Comparison of ENCODE assay signal across 11 cellular contexts in the genomic region with DNA sequence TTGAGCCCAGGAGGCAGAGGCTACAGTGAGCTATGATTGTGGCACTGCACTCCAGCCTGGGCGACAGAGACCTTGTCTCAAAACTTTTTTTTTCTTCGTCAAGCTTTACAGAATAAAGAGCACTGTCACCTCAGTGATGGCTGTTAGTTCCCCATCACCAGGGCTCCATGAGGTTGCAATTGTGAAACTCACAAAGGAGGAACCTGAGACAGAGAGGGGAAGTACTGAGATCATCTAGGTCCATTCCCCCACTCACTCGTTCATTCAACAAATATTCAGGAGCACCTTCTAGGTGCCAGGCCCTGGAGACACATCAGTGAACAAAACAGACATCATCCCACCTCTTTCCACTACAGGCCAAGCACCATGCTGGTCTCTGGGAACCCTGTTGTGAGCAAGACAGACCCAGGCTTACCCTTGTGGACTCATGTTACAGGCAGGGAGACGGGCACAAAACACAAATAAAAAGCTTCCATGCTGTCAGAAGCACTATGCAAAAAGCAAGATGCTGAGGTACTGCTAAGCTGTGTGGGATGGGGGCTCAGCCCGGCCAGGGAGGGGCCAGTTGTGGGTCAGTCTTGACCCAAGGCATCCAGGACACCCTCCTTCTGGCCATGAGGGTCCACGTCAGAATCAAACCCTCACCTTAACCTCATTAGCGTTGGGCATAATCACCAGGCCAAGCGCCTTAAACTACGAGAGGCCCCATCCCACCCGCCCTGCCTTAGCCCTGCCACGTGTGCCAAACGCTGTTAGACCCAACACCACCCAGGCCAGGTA. TPM values are rescaled to one million over a fixed set of nuclear protein-coding genes. Genes with fewer than 3 reads are reported as not detected.
A peak's percentile ranks its signal among the peaks of the same experiment; 100 is the strongest.
DNase-seq lines count a peak whose midpoint lies in the region; ATAC-seq, FAIRE-seq and TF ChIP-seq lines count a peak whose summit lies in the region.
"Had no signal": no experiment of that assay in that cellular context is flagged by ENCODE, and none has a peak within 500 bp of the region (broad histone marks: within the 10 kb centered on the region; RNA-seq: fewer than 3 reads in every experiment).

No MANE protein-coding gene starts in this region.

- intact Hi-C loops in CD14-positive monocyte (cut with micrococcal nuclease): loop anchor here (5.0 kb wide), 4 partner anchors 34 to 91 kb away; a partner anchor contains a TSS
- intact Hi-C loops in kidney (cut with DNase I): no loop called here

- no peak for FAIRE-seq in kidney (lab: Jason Lieb, UNC)

- H3K9me3 Mint-ChIP-seq in CD14-positive monocyte: no peaks in the 10 kb centered on the region

- H3K27me3 Mint-ChIP-seq in CD14-positive monocyte (ENCODE audit: low read depth in 3 of 3) (peaks cover 0 to 6% (median 3%) of the 10 kb centered on the region in 3 donors), T-helper 17 cell (peaks cover under 1% of the 10 kb centered on the region)

- DNase-seq in CD14-positive monocyte (ENCODE audit: low spot score): peak; percentile 88
- no peak for DNase-seq in T-helper 17 cell
- no peak for DNase-seq in amniotic stem cell (lab: John Stamatoyannopoulos, UW)
- DNase-seq in NCI-H748 treated with DMSO at 0.1 percent for 48 hours (lab: John Stamatoyannopoulos, UW): no peak
- no peak for DNase-seq in NCI-H82 treated with DMSO at 0.1 percent for 48 hours (lab: John Stamatoyannopoulos, UW; ENCODE audit: unreplicated experiment)
- DNase-seq in kidney: no peak
- DNase-seq: activated T-cell treated with anti-CD3 and anti-CD28 coated beads, Interleukin-2, amount 50 U/mL, for 1 hour had no signal

- no peaks in the 10 kb centered on the region for H3K36me3 ChIP-seq in kidney (ENCODE audit: control insufficient read depth in 1 of 2, insufficient read depth in 2 of 2, low read length in 2 of 2)

- no peak overlapping the region for H3K4me3 ChIP-seq in kidney (ENCODE audit: low read length in 2 of 2)

- no peak overlapping the region for H3K9ac ChIP-seq in kidney (ENCODE audit: low read length in 2 of 2)

- H3K4me1 Mint-ChIP-seq in CD14-positive monocyte (peaks cover 48% of the 10 kb centered on the region), T-helper 17 cell (peaks cover 10% of the 10 kb centered on the region)

- H3K27ac Mint-ChIP-seq in CD14-positive monocyte (peak overlapping the region; percentile 96 to 99 (median 99)), T-helper 17 cell (peak overlapping the region; percentile 56)

- peak; percentile 83 for ATAC-seq in GM19397 (IDR thresholded peaks at IDR 0.05; ENCODE audit: unreplicated experiment)
- ATAC-seq in HG03108 (IDR thresholded peaks at IDR 0.05; ENCODE audit: unreplicated experiment): peak; percentile 91
- peak; percentile 70 for ATAC-seq in T-helper 17 cell

- peaks cover 3 to 7% of the 10 kb centered on the region in 2 donors for H3K4me1 ChIP-seq in kidney (ENCODE audit: control insufficient read depth in 1 of 2, insufficient read depth in 1 of 2, low read depth in 1 of 2, low read length in 2 of 2)

- TF ChIP-seq CTCF in CD14-positive monocyte (IDR thresholded peaks at IDR 0.05) (no peak), kidney (IDR thresholded peaks at IDR 0.05; ENCODE audit: borderline replicate concordance, extremely low read depth, insufficient read depth) (no peak)

- H3K4me3 Mint-ChIP-seq in CD14-positive monocyte: peak overlapping the region in 1 of 2 donors; percentile 55
- H3K4me3 Mint-ChIP-seq in T-helper 17 cell: no peak overlapping the region

- no peak overlapping the region for H3K27ac ChIP-seq in kidney (ENCODE audit: low read depth in 2 of 2, low read length in 2 of 2)
- H3K27ac ChIP-seq: C4-2B had no signal

- H3K9me3 ChIP-seq in T-helper 17 cell (ENCODE audit: control insufficient read depth, low read length, poor library complexity, severe bottlenecking) (no peaks in the 10 kb centered on the region), kidney (ENCODE audit: control insufficient read depth in 1 of 2, low read length in 2 of 2) (no peaks in the 10 kb centered on the region)

- H3K36me3 Mint-ChIP-seq in CD14-positive monocyte (peaks cover 1 to 7% of the 10 kb centered on the region in 2 donors), T-helper 17 cell (ENCODE audit: low read depth) (no peaks in the 10 kb centered on the region)

RNA-seq across cellular contexts. Expression of a gene that starts 2.1 kb away (rescaled TPM):
- polyA plus RNA-seq in CD14-positive monocyte (not detected), kidney (ENCODE audit: insufficient read depth, low read depth, low replicate concordance) (not detected)
- total RNA-seq in T-helper 17 cell (not detected), kidney (not detected)

RNA-seq across cellular contexts. Expression of a gene that starts 16.7 kb away (rescaled TPM):
- polyA plus RNA-seq in CD14-positive monocyte: not detected
- not detected for total RNA-seq in T-helper 17 cell
- total RNA-seq in kidney: not detected
- polyA plus RNA-seq in kidney (ENCODE audit: insufficient read depth, low read depth, low replicate concordance): not detected
- total RNA-seq: M059J had no signal
